Comparison of ENCODE assay signal across 1 cellular context in genomic region chr17:55421179-55421934, GRCh38.
TF ChIP-seq lines count a peak whose summit lies in the region.

TSS of gene MMD (minus strand) at chr17:55421835. CDS start at chr17:55421695, 140 bp downstream.

TF ChIP-seq in K562, 482 proteins besides CTCF, POLR2A, EP300 and RAD21 (continued from another document):
- 0 out of 2 replicates have a peak, but pooled peaks have one; percentile 56 for TF ChIP-seq ATF6 (CRISPR knock-in tag; IDR thresholded peaks at IDR 0.05)
- TF ChIP-seq RREB1 (CRISPR knock-in tag; IDR thresholded peaks at IDR 0.05) = 0 out of 2 replicates have a peak, but pooled peaks have one; percentile 13
- no peak for TF ChIP-seq RAD51 (IDR thresholded peaks at IDR 0.05; ENCODE audit: borderline replicate concordance, low read depth)
- no peak for TF ChIP-seq HINFP (tag; conservative IDR thresholded peaks at IDR 0.05; ENCODE audit: low read depth)
- TF ChIP-seq FIP1L1 (IDR thresholded peaks at IDR 0.05; ENCODE audit: low read depth, low read length, poor library complexity, severe bottlenecking) = no peak
- TF ChIP-seq SNIP1 (IDR thresholded peaks at IDR 0.05; ENCODE audit: low read depth) = no peak
- no peak for TF ChIP-seq NCOR1 (IDR thresholded peaks at IDR 0.05)
- TF ChIP-seq ZNF707 (CRISPR knock-in tag; conservative IDR thresholded peaks at IDR 0.05) = no peak
- TF ChIP-seq CEBPG (CRISPR knock-in tag; IDR thresholded peaks at IDR 0.05) = no peak
- no peak for TF ChIP-seq CEBPG (tag; conservative IDR thresholded peaks at IDR 0.05 in 1 of 2, IDR thresholded peaks at IDR 0.05 in 1 of 2)
- TF ChIP-seq ZNF436 (CRISPR knock-in tag; IDR thresholded peaks at IDR 0.05) = no peak
- peak; percentile 27 to 87; a peak in 3 of 4 replicates for TF ChIP-seq MAZ (CRISPR knock-in tag; conservative IDR thresholded peaks at IDR 0.05 in 1 of 2, IDR thresholded peaks at IDR 0.05 in 1 of 2)
- peak; percentile 75 for TF ChIP-seq ZNF263 (CRISPR knock-in tag; IDR thresholded peaks at IDR 0.05; ENCODE audit: borderline replicate concordance)
- TF ChIP-seq PRDM10 (IDR thresholded peaks at IDR 0.05; ENCODE audit: partially characterized antibody) = peak; percentile 70
- peak; percentile 68 for TF ChIP-seq ZFX (CRISPR knock-in tag; IDR thresholded peaks at IDR 0.05)
- peak; percentile 60; the same call in 1 of the 2 replicates for TF ChIP-seq ZSCAN29 (IDR thresholded peaks at IDR 0.05)
- 0 out of 2 replicates have a peak, but pooled peaks have one; percentile 14 for TF ChIP-seq MTA3 (IDR thresholded peaks at IDR 0.05; ENCODE audit: borderline replicate concordance)
- TF ChIP-seq STAG1 (CRISPR knock-in tag; IDR thresholded peaks at IDR 0.05; ENCODE audit: borderline replicate concordance) = no peak
- TF ChIP-seq HDAC6 (IDR thresholded peaks at IDR 0.05; ENCODE audit: low read depth, low read length) = no peak
- 0 out of 4 replicates have a peak, but pooled peaks of 1 of the 2 experiments have one; percentile 28 for TF ChIP-seq HDAC1 (IDR thresholded peaks at IDR 0.05)
- TF ChIP-seq HNRNPK (IDR thresholded peaks at IDR 0.05; ENCODE audit: low read depth, low read length, poor library complexity, severe bottlenecking) = no peak
- TF ChIP-seq MBD2 (IDR thresholded peaks at IDR 0.05; ENCODE audit: borderline replicate concordance, low read depth) = no peak
- no peak for TF ChIP-seq XRCC5 (IDR thresholded peaks at IDR 0.05; ENCODE audit: low read depth, low read length)
- peak; percentile 74 for TF ChIP-seq RBBP5 (IDR thresholded peaks at IDR 0.05; ENCODE audit: borderline replicate concordance, insufficient read depth, low read length, poor library complexity, severe bottlenecking)
- TF ChIP-seq CHD1 (IDR thresholded peaks at IDR 0.05; ENCODE audit: low read length) = no peak
- no peak for TF ChIP-seq SRF (CRISPR knock-in tag; IDR thresholded peaks at IDR 0.05)
- TF ChIP-seq ZNF121 (CRISPR knock-in tag; conservative IDR thresholded peaks at IDR 0.05) = peak; percentile 20; the same call in 1 of the 2 replicates
- peak; percentile 75 for TF ChIP-seq POLR2G (IDR thresholded peaks at IDR 0.05; ENCODE audit: low read depth, low read length)
- no peak for TF ChIP-seq FOXJ3 (CRISPR knock-in tag; IDR thresholded peaks at IDR 0.05)
- 0 out of 2 replicates have a peak, but pooled peaks have one; percentile 19 for TF ChIP-seq ZBTB9 (CRISPR knock-in tag; IDR thresholded peaks at IDR 0.05)
- TF ChIP-seq ATF1 (CRISPR knock-in tag; IDR thresholded peaks at IDR 0.05) = no peak
- peak; percentile 19; the same call in 1 of the 2 replicates for TF ChIP-seq ATF1 (tag; IDR thresholded peaks at IDR 0.05)
- peak; percentile 50 for TF ChIP-seq RBFOX2 (IDR thresholded peaks at IDR 0.05; ENCODE audit: low read depth, low read length)
- TF ChIP-seq EWSR1 (IDR thresholded peaks at IDR 0.05; ENCODE audit: borderline replicate concordance, low read depth, partially characterized antibody) = no peak
- no peak for TF ChIP-seq ZNF740 (CRISPR knock-in tag; IDR thresholded peaks at IDR 0.05)
- no peak for TF ChIP-seq ZNF740 (tag; IDR thresholded peaks at IDR 0.05)
- TF ChIP-seq YY1 (IDR thresholded peaks at IDR 0.05; ENCODE audit: borderline replicate concordance in 1 of 3, control insufficient read depth in 1 of 3, extremely low read depth in 1 of 3, insufficient read depth in 3 of 3, insufficient read length in 1 of 3, insufficient replicate concordance in 2 of 3, low read depth in 1 of 3, low read length in 2 of 3) = peak in 1 of 3 experiments; percentile 11
- TF ChIP-seq FOXJ2 (tag; IDR thresholded peaks at IDR 0.05) = no peak
- 0 out of 2 replicates have a peak, but pooled peaks have one; percentile 11 for TF ChIP-seq ZBTB2 (IDR thresholded peaks at IDR 0.05)
- 0 out of 2 replicates have a peak, but pooled peaks have one; percentile 27 for TF ChIP-seq CBFB (CRISPR knock-in tag; IDR thresholded peaks at IDR 0.05)
- no peak for TF ChIP-seq BRD9 (IDR thresholded peaks at IDR 0.05; ENCODE audit: low read depth, partially characterized antibody)
- no peak for TF ChIP-seq FOXA3 (CRISPR knock-in tag; conservative IDR thresholded peaks at IDR 0.05 in 1 of 2, IDR thresholded peaks at IDR 0.05 in 1 of 2)
